18 cellular contexts compared by ENCODE assay signal in genomic region chr1:25977816-25978215, GRCh38. TPM values are rescaled to one million over a fixed set of nuclear protein-coding genes. Genes with fewer than 3 reads are reported as not detected.
"Had no signal": no experiment of that assay in that cellular context is flagged by ENCODE, and none has a peak within 500 bp of the region (broad histone marks: within the 10 kb centered on the region; RNA-seq: fewer than 3 reads in every experiment).

No MANE protein-coding gene starts in this region.

- H3K27ac Mint-ChIP-seq: dendritic cell treated with granulocyte-macrophage colony-stimulating factor and Interleukin-4, amounts not matched to agents 40 ng/mL and 50 ng/mL, for 4 days; endodermal cell had no signal

- H3K27me3 Mint-ChIP-seq: dendritic cell treated with granulocyte-macrophage colony-stimulating factor and Interleukin-4, amounts not matched to agents 40 ng/mL and 50 ng/mL, for 4 days had no signal

- ATAC-seq: heart left ventricle, left lobe of liver, sciatic nerve had no signal

- DNase-seq: cerebellar nuclear complex; effector CD4-positive, alpha-beta T cell; endodermal cell; heart left ventricle; islet precursor cell; mammary epithelial cell; stimulated activated naive CD4-positive, alpha-beta T cell; stomach; substantia nigra; thyroid gland; upper lobe of left lung had no signal

- H3K9me3 Mint-ChIP-seq: dendritic cell treated with granulocyte-macrophage colony-stimulating factor and Interleukin-4, amounts not matched to agents 40 ng/mL and 50 ng/mL, for 4 days; endodermal cell; neural crest cell had no signal

- H3K4me1 Mint-ChIP-seq: endodermal cell, neural crest cell had no signal

- H3K4me3 Mint-ChIP-seq: dendritic cell treated with granulocyte-macrophage colony-stimulating factor and Interleukin-4, amounts not matched to agents 40 ng/mL and 50 ng/mL, for 4 days; endodermal cell; neural crest cell had no signal

RNA-seq across cellular contexts. Expression of gene EXTL1, which starts 43.8 kb away (rescaled TPM):
- total RNA-seq: endothelial cell of umbilical vein, left lobe of liver, mesenteric fat pad, pulmonary artery endothelial cell had no signal
- polyA plus RNA-seq: endothelial cell of umbilical vein had no signal
